Comparison of ENCODE assay signal across 10 cellular contexts in the genomic region with DNA sequence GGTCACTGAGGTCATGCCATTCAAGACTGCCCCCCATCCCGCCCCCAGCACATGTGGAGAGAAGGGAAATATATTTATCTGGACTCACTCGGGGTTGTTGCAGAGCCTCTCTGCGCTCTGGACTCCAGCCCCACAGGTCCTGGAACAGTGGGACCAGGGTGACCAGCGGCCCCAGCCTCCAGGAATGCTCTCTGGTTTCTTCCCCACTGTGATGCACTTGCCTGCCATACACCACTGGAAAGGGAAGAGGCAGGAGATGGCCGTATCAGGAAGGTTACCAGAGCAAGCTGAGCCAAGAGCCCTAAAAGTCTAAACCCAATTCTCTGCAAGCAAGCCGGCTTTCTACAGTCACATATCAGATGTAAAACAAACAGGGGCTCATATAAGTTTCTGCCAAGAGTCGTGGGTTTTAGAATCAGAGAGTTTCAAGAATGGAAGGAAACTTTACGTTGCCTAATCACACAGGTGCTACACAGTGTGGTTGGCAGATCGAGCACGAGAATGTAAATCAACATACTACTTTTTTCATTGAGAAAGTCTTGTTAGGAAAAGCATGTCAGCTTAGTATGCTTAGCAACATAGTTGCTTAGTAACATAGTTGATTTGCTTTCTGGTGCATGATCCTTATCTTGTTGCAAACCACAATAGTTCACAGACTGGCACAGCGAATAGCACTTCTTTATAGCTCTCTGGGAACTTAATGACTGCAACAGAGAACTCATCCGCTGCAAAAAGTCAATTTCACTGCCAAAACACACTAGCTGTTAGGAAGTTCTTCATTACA.
A peak's percentile ranks its signal among the peaks of the same experiment; 100 is the strongest.
DNase-seq lines count a peak whose midpoint lies in the region; ATAC-seq and TF ChIP-seq lines count a peak whose summit lies in the region.
"Had no signal": no experiment of that assay in that cellular context is flagged by ENCODE, and none has a peak within 500 bp of the region (broad histone marks: within the 10 kb centered on the region; RNA-seq: fewer than 3 reads in every experiment).

No MANE protein-coding gene starts in this region.

- intact Hi-C loops in CD14-positive monocyte (cut with micrococcal nuclease), result no loop called here

- DNase-seq in AG04449 (ENCODE audit: low read depth, low spot score), result peak; percentile 23
- DNase-seq in LNCaP clone FGC (ENCODE audit: low read depth), result peak; percentile 80
- DNase-seq in central memory CD4-positive, alpha-beta T cell, result peak; percentile 53
- DNase-seq in CD14-positive monocyte (ENCODE audit: low spot score), result no peak
- no peak for DNase-seq in stimulated activated naive CD8-positive, alpha-beta T cell treated with anti-CD3 and anti-CD28 coated beads, Interleukin-15, amount 100 ng/mL, for 72 hours
- no peak for DNase-seq in stimulated activated naive CD4-positive, alpha-beta T cell treated with Interleukin-2 at 50 U/mL for 16 hours (lab: John Stamatoyannopoulos, UW)
- DNase-seq: mucosa of descending colon had no signal

- H3K4me1 Mint-ChIP-seq in CD14-positive monocyte, result no peaks in the 10 kb centered on the region
- H3K4me1 Mint-ChIP-seq in stimulated activated naive CD8-positive, alpha-beta T cell treated with anti-CD3 and anti-CD28 coated beads, Interleukin-15, amount 100 ng/mL, for 72 hours, result no peaks in the 10 kb centered on the region

- POLR2A ChIA-PET in AG04449 (lab: Yijun Ruan, JAX), result no interaction called here

- peaks cover 0 to 3% (median 0%) of the 10 kb centered on the region in 3 donors for H3K27me3 Mint-ChIP-seq in CD14-positive monocyte (ENCODE audit: low read depth in 3 of 3)
- H3K27me3 Mint-ChIP-seq in stimulated activated naive CD8-positive, alpha-beta T cell treated with anti-CD3 and anti-CD28 coated beads, Interleukin-15, amount 100 ng/mL, for 72 hours, result peaks cover 4% of the 10 kb centered on the region

- peak overlapping the region in 1 of 7 donors; percentile 46 for H3K27ac Mint-ChIP-seq in CD14-positive monocyte
- H3K27ac Mint-ChIP-seq in stimulated activated naive CD8-positive, alpha-beta T cell treated with anti-CD3 and anti-CD28 coated beads, Interleukin-15, amount 100 ng/mL, for 72 hours, result no peak overlapping the region

- no peaks in the 10 kb centered on the region for H3K36me3 Mint-ChIP-seq in CD14-positive monocyte
- H3K36me3 Mint-ChIP-seq: CD8-positive, alpha-beta memory T cell had no signal

- ATAC-seq in GM18868 (IDR thresholded peaks at IDR 0.05; ENCODE audit: unreplicated experiment) (peak; percentile 93), esophagus mucosa (no peak)
- ATAC-seq in stimulated activated naive CD8-positive, alpha-beta T cell treated with anti-CD3 and anti-CD28 coated beads, Interleukin-15, amount 100 ng/mL, for 72 hours, result no peak
- ATAC-seq: mucosa of descending colon had no signal

- H3K4me3 ChIP-seq in AG04449 (ENCODE audit: low read depth, low read length), result no peak overlapping the region
- H3K4me3 ChIP-seq in LNCaP clone FGC (ENCODE audit: low read depth, low read length), result no peak overlapping the region
- H3K4me3 ChIP-seq: mucosa of descending colon had no signal

- H3K4me3 Mint-ChIP-seq in CD14-positive monocyte, result no peak overlapping the region
- H3K4me3 Mint-ChIP-seq in stimulated activated naive CD8-positive, alpha-beta T cell treated with anti-CD3 and anti-CD28 coated beads, Interleukin-15, amount 100 ng/mL, for 72 hours, result no peak overlapping the region

- CTCF ChIA-PET in AG04449 (lab: Yijun Ruan, JAX), result interaction anchor here (1.1 kb wide), 1 partner anchor 293 kb away, joined by 3 read pairs; no protein-coding TSS in a partner anchor

- H3K9me3 Mint-ChIP-seq in CD14-positive monocyte, result peaks cover 3 to 10% (median 6%) of the 10 kb centered on the region in 7 donors
- H3K9me3 Mint-ChIP-seq in stimulated activated naive CD8-positive, alpha-beta T cell treated with anti-CD3 and anti-CD28 coated beads, Interleukin-15, amount 100 ng/mL, for 72 hours, result peaks cover 0 to 8% of the 10 kb centered on the region in 2 donors

- TF ChIP-seq CTCF in AG04449 (IDR thresholded peaks at IDR 0.05; ENCODE audit: insufficient read depth, low read length, missing control alignments) (no peak), LNCaP clone FGC (IDR thresholded peaks at IDR 0.05; ENCODE audit: control insufficient read depth, extremely low read depth, insufficient read depth) (no peak), CD14-positive monocyte (IDR thresholded peaks at IDR 0.05) (no peak)

Comparison
In these comparisons a context has a peak if more than half of its experiments do, and no peak if none do; other contexts are left out.
1. DNase-seq: peak in AG04449 (single experiment), LNCaP clone FGC (single experiment) and central memory CD4-positive, alpha-beta T cell (single experiment); none in CD14-positive monocyte (single experiment), stimulated activated naive CD8-positive, alpha-beta T cell treated with anti-CD3 and anti-CD28 coated beads, Interleukin-15, amount 100 ng/mL, for 72 hours (0 of 2) and stimulated activated naive CD4-positive, alpha-beta T cell treated with Interleukin-2 at 50 U/mL for 16 hours (single experiment).